ENCODE assay signal across 10 cellular contexts in genomic region chr10:119933179-119933578, GRCh38. TPM values are rescaled to one million over a fixed set of nuclear protein-coding genes. Genes with fewer than 3 reads are reported as not detected.
DNase-seq lines count a peak whose midpoint lies in the region; ATAC-seq and TF ChIP-seq lines count a peak whose summit lies in the region.
"Had no signal": no experiment of that assay in that cellular context is flagged by ENCODE, and none has a peak within 500 bp of the region (broad histone marks: within the 10 kb centered on the region; RNA-seq: fewer than 3 reads in every experiment).

No MANE protein-coding gene starts in this region.

- H3K27me3 ChIP-seq in brain microvascular endothelial cell (replicated peaks), result no peaks in the 10 kb centered on the region
- H3K27me3 ChIP-seq: ascending aorta had no signal

- ATAC-seq in HG02938 (IDR thresholded peaks at IDR 0.05; ENCODE audit: unreplicated experiment), result no peak

- peaks cover 40% of the 10 kb centered on the region for H3K36me3 ChIP-seq in brain microvascular endothelial cell (replicated peaks)

- H3K27ac Mint-ChIP-seq in osteocyte (ENCODE audit: unreplicated experiment), result no peak overlapping the region

- TF ChIP-seq CTCF in NB4 (IDR thresholded peaks at IDR 0.05; ENCODE audit: low read depth, low read length), result peak; percentile 35
- peak; percentile 46 for TF ChIP-seq CTCF in brain microvascular endothelial cell (IDR thresholded peaks at IDR 0.05; ENCODE audit: low read depth, low read length, missing control alignments)
- TF ChIP-seq CTCF in osteocyte (IDR thresholded peaks at IDR 0.05), result peak; percentile 49

- peaks cover 51% of the 10 kb centered on the region for H3K36me3 Mint-ChIP-seq in osteocyte (ENCODE audit: unreplicated experiment)

- TF ChIP-seq POLR2A in NB4 (IDR thresholded peaks at IDR 0.05; ENCODE audit: extremely low read depth, insufficient read length), result no peak

- no peak overlapping the region for H3K4me3 Mint-ChIP-seq in osteocyte (ENCODE audit: unreplicated experiment)
- H3K4me3 Mint-ChIP-seq: memory B cell had no signal

- in situ Hi-C loops in brain microvascular endothelial cell (cut with HindIII; ENCODE audit: low pct_ligation_motif_present, low sequenced_read_pairs), result no loop called here

- DNase-seq in DMS53 (lab: John Stamatoyannopoulos, UW), result peak; percentile 20
- no peak for DNase-seq in DMS53 treated with DMSO at 0.1 percent for 48 hours (lab: John Stamatoyannopoulos, UW; ENCODE audit: unreplicated experiment)
- DNase-seq in NB4 (ENCODE audit: low read depth), result peak; percentile 42
- no peak for DNase-seq in brain microvascular endothelial cell
- no peak for DNase-seq in osteocyte (ENCODE audit: extremely low spot score, unreplicated experiment)
- no peak for DNase-seq in EL
- DNase-seq in effector CD4-positive, alpha-beta T cell, result no peak

- H3K4me3 ChIP-seq in NB4 (ENCODE audit: low read depth, low read length) (no peak overlapping the region), brain microvascular endothelial cell (ENCODE audit: low read depth, low read length) (no peak overlapping the region)
- H3K4me3 ChIP-seq: ascending aorta had no signal

- no peaks in the 10 kb centered on the region for H3K9me3 Mint-ChIP-seq in osteocyte (ENCODE audit: unreplicated experiment)
- H3K9me3 Mint-ChIP-seq: memory B cell had no signal

- no peak overlapping the region for H3K27ac ChIP-seq in brain microvascular endothelial cell
- H3K27ac ChIP-seq: ascending aorta had no signal

- peaks cover 3% of the 10 kb centered on the region for H3K4me1 Mint-ChIP-seq in osteocyte (ENCODE audit: unreplicated experiment)
- H3K4me1 Mint-ChIP-seq: memory B cell had no signal

- no peaks in the 10 kb centered on the region for H3K27me3 Mint-ChIP-seq in osteocyte (ENCODE audit: unreplicated experiment)
- H3K27me3 Mint-ChIP-seq: memory B cell had no signal

RNA-seq across cellular contexts. Expression of gene SEC23IP, which starts 40.6 kb away (rescaled TPM):
- 64.6 and 78.9 TPM in 2 replicates for total RNA-seq in osteocyte

Comparison
In these comparisons a context has a peak if more than half of its experiments do, and no peak if none do; other contexts are left out.
1. DNase-seq: peak in DMS53 (single experiment) and NB4 (single experiment); none in DMS53 treated with DMSO at 0.1 percent for 48 hours (single experiment), brain microvascular endothelial cell (single experiment), osteocyte (single experiment), EL (single experiment) and effector CD4-positive, alpha-beta T cell (single experiment).
2. Peak in every context shown above with its lines, with median percentiles within 50 percentile points of each other: CTCF ChIP-seq.